In genomic region chr1:167136191-167136614, GRCh38 we compare ENCODE assay signal across 11 cellular contexts. TPM values are rescaled to one million over a fixed set of nuclear protein-coding genes. Genes with fewer than 3 reads are reported as not detected.
DNase-seq lines count a peak whose midpoint lies in the region; ATAC-seq and TF ChIP-seq lines count a peak whose summit lies in the region.
"Had no signal": no experiment of that assay in that cellular context is flagged by ENCODE, and none has a peak within 500 bp of the region (broad histone marks: within the 10 kb centered on the region; RNA-seq: fewer than 3 reads in every experiment).

No MANE protein-coding gene starts in this region.

- no peak for ATAC-seq in GM19035 (IDR thresholded peaks at IDR 0.05; ENCODE audit: unreplicated experiment)
- no peak for ATAC-seq in GM21737 (IDR thresholded peaks at IDR 0.05; ENCODE audit: unreplicated experiment)
- ATAC-seq in GM18868 (IDR thresholded peaks at IDR 0.05; ENCODE audit: unreplicated experiment) = no peak
- ATAC-seq: stimulated activated naive B cell treated with anti-CD40 and anti-IgM and Interleukin-4, amounts not matched to agents 10 μg/mL and 1 μg/mL and 100 μg/mL, for 72 hours had no signal

- DNase-seq in EL = peak; percentile 71
- DNase-seq in NCI-H146 (lab: John Stamatoyannopoulos, UW) = peak; percentile 79
- peak; percentile 51 for DNase-seq in epithelial cell of esophagus (ENCODE audit: low read depth)
- no peak for DNase-seq in osteocyte (ENCODE audit: extremely low spot score, unreplicated experiment)
- DNase-seq in amniotic stem cell (lab: John Stamatoyannopoulos, UW) = no peak
- DNase-seq: posterior cingulate gyrus; stimulated activated naive B cell treated with anti-CD40 and anti-IgM and Interleukin-4, amounts not matched to agents 10 μg/mL and 1 μg/mL and 100 μg/mL, for 72 hours had no signal

- H3K9me3 Mint-ChIP-seq in osteocyte (ENCODE audit: unreplicated experiment) = no peaks in the 10 kb centered on the region
- H3K9me3 Mint-ChIP-seq: stimulated activated naive B cell treated with anti-CD40 and anti-IgM and Interleukin-4, amounts not matched to agents 10 μg/mL and 1 μg/mL and 100 μg/mL, for 72 hours had no signal

- no peaks in the 10 kb centered on the region for H3K36me3 Mint-ChIP-seq in osteocyte (ENCODE audit: unreplicated experiment)
- H3K36me3 Mint-ChIP-seq: stimulated activated naive B cell treated with anti-CD40 and anti-IgM and Interleukin-4, amounts not matched to agents 10 μg/mL and 1 μg/mL and 100 μg/mL, for 72 hours had no signal

- H3K4me3 ChIP-seq in epithelial cell of esophagus (ENCODE audit: low read length) = no peak overlapping the region

- H3K4me3 Mint-ChIP-seq in osteocyte (ENCODE audit: unreplicated experiment) = no peak overlapping the region
- H3K4me3 Mint-ChIP-seq: stimulated activated naive B cell treated with anti-CD40 and anti-IgM and Interleukin-4, amounts not matched to agents 10 μg/mL and 1 μg/mL and 100 μg/mL, for 72 hours had no signal

- no peak for TF ChIP-seq CTCF in epithelial cell of esophagus (IDR thresholded peaks at IDR 0.05; ENCODE audit: insufficient read depth, low read depth, low read length, missing control alignments)
- no peak for TF ChIP-seq CTCF in osteocyte (IDR thresholded peaks at IDR 0.05)

- H3K27me3 Mint-ChIP-seq in osteocyte (ENCODE audit: unreplicated experiment) = no peaks in the 10 kb centered on the region

- H3K27ac Mint-ChIP-seq in osteocyte (ENCODE audit: unreplicated experiment) = peak overlapping the region; percentile 78
- H3K27ac Mint-ChIP-seq: stimulated activated naive B cell treated with anti-CD40 and anti-IgM and Interleukin-4, amounts not matched to agents 10 μg/mL and 1 μg/mL and 100 μg/mL, for 72 hours had no signal

- peaks cover 33% of the 10 kb centered on the region for H3K4me1 Mint-ChIP-seq in osteocyte (ENCODE audit: unreplicated experiment)

RNA-seq across cellular contexts. Expression of gene STYXL2, which starts 42.3 kb away (rescaled TPM):
- 0.70 and 0.86 TPM in 2 replicates for total RNA-seq in osteocyte

RNA-seq across cellular contexts. Expression of gene GPA33, which starts 46.0 kb away (rescaled TPM):
- not detected in 2 replicates for total RNA-seq in osteocyte
- total RNA-seq: frontal cortex had no signal

Comparison
In these comparisons a context has a peak if more than half of its experiments do, and no peak if none do; other contexts are left out.
1. DNase-seq: peak in EL (single experiment), NCI-H146 (single experiment) and epithelial cell of esophagus (single experiment); none in osteocyte (single experiment) and amniotic stem cell (single experiment).